27 cellular contexts compared by ENCODE assay signal in genomic region chr1:84000954-84001495, GRCh38. TPM values are rescaled to one million over a fixed set of nuclear protein-coding genes. Genes with fewer than 3 reads are reported as not detected.
DNase-seq lines count a peak whose midpoint lies in the region; ATAC-seq and TF ChIP-seq lines count a peak whose summit lies in the region.
"Had no signal": no experiment of that assay in that cellular context is flagged by ENCODE, and none has a peak within 500 bp of the region (broad histone marks: within the 10 kb centered on the region; RNA-seq: fewer than 3 reads in every experiment).

No MANE protein-coding gene starts in this region.

- intact Hi-C loops in activated T-helper 1 cell treated with anti-CD3 and anti-CD28 coated beads, Interleukin-12 subunit alpha, Interleukin-12 subunit beta, Interleukin-2, Interleukin-4 antibody, amounts not matched to agents 30 ng/mL and 10 ng/mL and 1 ng/mL, durations not matched to agents 14 hours and 24 hours and 36 hours (cut with micrococcal nuclease) = no loop called here
- intact Hi-C loops in left lung (cut with DNase I) = no loop called here

- no peak for TF ChIP-seq POLR2A in erythroblast (IDR thresholded peaks at IDR 0.05; ENCODE audit: low read length)

- no peaks in the 10 kb centered on the region for H3K9me3 Mint-ChIP-seq in neural crest cell
- H3K9me3 Mint-ChIP-seq in activated T-helper 1 cell treated with anti-CD3 and anti-CD28 coated beads, Interleukin-12 subunit alpha, Interleukin-12 subunit beta, Interleukin-2, Interleukin-4 antibody, amounts not matched to agents 30 ng/mL and 10 ng/mL and 1 ng/mL, durations not matched to agents 14 hours and 24 hours and 36 hours = no peaks in the 10 kb centered on the region
- H3K9me3 Mint-ChIP-seq: activated naive CD4-positive, alpha-beta T cell treated with anti-CD3 and anti-CD28 coated beads, Interleukin-2, amount 50 U/mL, for 72 hours; dendritic cell treated with granulocyte-macrophage colony-stimulating factor and Interleukin-4, amounts not matched to agents 40 ng/mL and 50 ng/mL, for 4 days; natural killer cell; T-helper 1 cell treated with Interleukin-12 subunit alpha and Interleukin-12 subunit beta and Interleukin-4 antibody, amounts not matched to agents 30 μg/mL and 1 μg/mL, for 36 hours had no signal

- peaks cover 26% of the 10 kb centered on the region for H3K27me3 Mint-ChIP-seq in neural crest cell (ENCODE audit: low read depth)
- peaks cover 53% of the 10 kb centered on the region for H3K27me3 Mint-ChIP-seq in activated T-helper 1 cell treated with anti-CD3 and anti-CD28 coated beads, Interleukin-12 subunit alpha, Interleukin-12 subunit beta, Interleukin-2, Interleukin-4 antibody, amounts not matched to agents 30 ng/mL and 10 ng/mL and 1 ng/mL, durations not matched to agents 14 hours and 24 hours and 36 hours (ENCODE audit: insufficient read depth)

- no peaks in the 10 kb centered on the region for H3K36me3 ChIP-seq in left lung
- H3K36me3 ChIP-seq: esophagus squamous epithelium, gastrocnemius medialis, stomach had no signal

- H3K27me3 ChIP-seq in left lung = peaks cover 0 to 55% of the 10 kb centered on the region in 2 donors
- H3K27me3 ChIP-seq: gastrocnemius medialis had no signal

- H3K27ac Mint-ChIP-seq in neural crest cell (ENCODE audit: unreplicated experiment) = no peak overlapping the region
- no peak overlapping the region for H3K27ac Mint-ChIP-seq in activated T-helper 1 cell treated with anti-CD3 and anti-CD28 coated beads, Interleukin-12 subunit alpha, Interleukin-12 subunit beta, Interleukin-2, Interleukin-4 antibody, amounts not matched to agents 30 ng/mL and 10 ng/mL and 1 ng/mL, durations not matched to agents 14 hours and 24 hours and 36 hours
- H3K27ac Mint-ChIP-seq: activated naive CD4-positive, alpha-beta T cell treated with anti-CD3 and anti-CD28 coated beads, Interleukin-2, amount 50 U/mL, for 72 hours; CD4-positive, CD25-positive, alpha-beta regulatory T cell; dendritic cell treated with granulocyte-macrophage colony-stimulating factor and Interleukin-4, amounts not matched to agents 40 ng/mL and 50 ng/mL, for 4 days; natural killer cell; T-helper 1 cell treated with Interleukin-12 subunit alpha and Interleukin-12 subunit beta and Interleukin-4 antibody, amounts not matched to agents 30 μg/mL and 1 μg/mL, for 36 hours had no signal

- H3K4me3 ChIP-seq in coronary artery (peak overlapping the region; percentile 52), left lung (no peak overlapping the region)
- H3K4me3 ChIP-seq: esophagus squamous epithelium, gastrocnemius medialis, SK-N-MC, stomach had no signal

- H3K4me1 ChIP-seq in left lung = peaks cover 0 to 5% of the 10 kb centered on the region in 2 donors

- DNase-seq in NCI-H2227 (lab: John Stamatoyannopoulos, UW; ENCODE audit: unreplicated experiment) (peak; percentile 5), NCI-H2227 treated with DMSO at 0.1 percent for 48 hours (lab: John Stamatoyannopoulos, UW) (no peak), coronary artery (ENCODE audit: low spot score) (no peak), neural crest cell (ENCODE audit: low read depth, low spot score) (no peak), SK-N-DZ (ENCODE audit: low spot score) (no peak), erythroblast (lab: John Stamatoyannopoulos, UW) (no peak), left lung (no peak)
- DNase-seq in activated T-helper 1 cell treated with anti-CD3 and anti-CD28 coated beads, Interleukin-12 subunit alpha, Interleukin-12 subunit beta, Interleukin-2, Interleukin-4 antibody, amounts not matched to agents 30 ng/mL and 10 ng/mL and 1 ng/mL, durations not matched to agents 14 hours and 24 hours and 36 hours (ENCODE audit: low spot score) = no peak
- DNase-seq: 8988T; activated CD4-positive, alpha-beta T cell treated with anti-CD3 and anti-CD28 coated beads, Interleukin-2, amount 50 U/mL, for 48 hours; CD4-positive, CD25-positive, alpha-beta regulatory T cell; esophagus squamous epithelium; gastrocnemius medialis; Kasumi-1; natural killer cell; NCI-H1092; NCI-H187 treated with DMSO at 0.1 percent for 48 hours; NCI-H226; small intestine; stimulated activated CD8-positive, alpha-beta memory T cell treated with anti-CD3 and anti-CD28 coated beads, Interleukin-4, amount 100 ng/mL, for 48 hours; stomach had no signal

- peak overlapping the region; percentile 52 for H3K4me3 Mint-ChIP-seq in neural crest cell
- no peak overlapping the region for H3K4me3 Mint-ChIP-seq in activated T-helper 1 cell treated with anti-CD3 and anti-CD28 coated beads, Interleukin-12 subunit alpha, Interleukin-12 subunit beta, Interleukin-2, Interleukin-4 antibody, amounts not matched to agents 30 ng/mL and 10 ng/mL and 1 ng/mL, durations not matched to agents 14 hours and 24 hours and 36 hours
- H3K4me3 Mint-ChIP-seq: dendritic cell treated with granulocyte-macrophage colony-stimulating factor and Interleukin-4, amounts not matched to agents 40 ng/mL and 50 ng/mL, for 4 days had no signal

- H3K27ac ChIP-seq in coronary artery (peak overlapping the region; percentile 54 to 71), left lung (no peak overlapping the region)
- H3K27ac ChIP-seq: esophagus squamous epithelium, gastrocnemius medialis, RWPE1, SK-N-MC, stomach had no signal

- H3K36me3 Mint-ChIP-seq in neural crest cell (ENCODE audit: low read depth) = no peaks in the 10 kb centered on the region
- no peaks in the 10 kb centered on the region for H3K36me3 Mint-ChIP-seq in activated T-helper 1 cell treated with anti-CD3 and anti-CD28 coated beads, Interleukin-12 subunit alpha, Interleukin-12 subunit beta, Interleukin-2, Interleukin-4 antibody, amounts not matched to agents 30 ng/mL and 10 ng/mL and 1 ng/mL, durations not matched to agents 14 hours and 24 hours and 36 hours (ENCODE audit: low read depth)
- H3K36me3 Mint-ChIP-seq: CD4-positive, CD25-positive, alpha-beta regulatory T cell; natural killer cell had no signal

- no peak for ATAC-seq in left lung
- ATAC-seq: activated CD4-positive, CD25-positive, alpha-beta regulatory T cell treated with anti-CD3 and anti-CD28 coated beads, Interleukin-2, amount 50 U/mL, for 24 hours; activated naive CD4-positive, alpha-beta T cell treated with anti-CD3 and anti-CD28 coated beads, Interleukin-2, amount 50 U/mL, for 72 hours; gastrocnemius medialis; natural killer cell had no signal

- H3K9me3 ChIP-seq in left lung = no peaks in the 10 kb centered on the region
- H3K9me3 ChIP-seq: esophagus squamous epithelium, gastrocnemius medialis, stomach had no signal

- TF ChIP-seq CTCF in coronary artery (IDR thresholded peaks at IDR 0.05) = no peak
- TF ChIP-seq CTCF in neural crest cell (conservative IDR thresholded peaks at IDR 0.05) = no peak
- TF ChIP-seq CTCF in left lung (IDR thresholded peaks at IDR 0.05) = no peak

- peaks cover 11% of the 10 kb centered on the region for H3K4me1 Mint-ChIP-seq in neural crest cell
- H3K4me1 Mint-ChIP-seq in activated T-helper 1 cell treated with anti-CD3 and anti-CD28 coated beads, Interleukin-12 subunit alpha, Interleukin-12 subunit beta, Interleukin-2, Interleukin-4 antibody, amounts not matched to agents 30 ng/mL and 10 ng/mL and 1 ng/mL, durations not matched to agents 14 hours and 24 hours and 36 hours (ENCODE audit: low read depth) = peaks cover 24% of the 10 kb centered on the region

RNA-seq across cellular contexts. Expression of gene TTLL7, which starts 2.1 kb away (rescaled TPM):
- 10.5 and 13.5 TPM in 2 replicates for total RNA-seq in neural crest cell
- total RNA-seq in activated T-helper 1 cell treated with anti-CD3 and anti-CD28 coated beads, Interleukin-12 subunit alpha, Interleukin-12 subunit beta, Interleukin-2, Interleukin-4 antibody, amounts not matched to agents 30 ng/mL and 10 ng/mL and 1 ng/mL, durations not matched to agents 14 hours and 24 hours and 36 hours = 0.15 and 0.29 TPM in 2 replicates
- polyA plus RNA-seq in SK-N-DZ (2014; cell fraction: cytosol; rRNA removed) = 5.8 and 6.4 TPM in 2 replicates
- 10.9 and 11.1 TPM in 2 replicates for polyA plus RNA-seq in SK-N-DZ (2014; cell fraction: nucleus; rRNA removed)
- total RNA-seq in left lung = 10 to 100 TPM; 13.7 to 15.0 TPM

Comparison
In these comparisons a context has a peak if more than half of its experiments do, and no peak if none do; other contexts are left out.
1. H3K27ac ChIP-seq: peak in coronary artery (2 of 2); none in left lung (0 of 2).